Comparison of ENCODE assay signal across 9 cellular contexts in genomic region chr3:128076783-128077624, GRCh38. TPM values are rescaled to one million over a fixed set of nuclear protein-coding genes. Genes with fewer than 3 reads are reported as not detected.
A peak's percentile ranks its signal among the peaks of the same experiment; 100 is the strongest.
DNase-seq lines count a peak whose midpoint lies in the region; ATAC-seq and TF ChIP-seq lines count a peak whose summit lies in the region.
"Had no signal": no experiment of that assay in that cellular context is flagged by ENCODE, and none has a peak within 500 bp of the region (broad histone marks: within the 10 kb centered on the region; RNA-seq: fewer than 3 reads in every experiment).

No MANE protein-coding gene starts in this region.

- H3K27ac ChIP-seq in iPS DF 6.9 (ENCODE audit: low read length) (no peak overlapping the region), gastrocnemius medialis (peak overlapping the region in 1 of 4 donors; percentile 49)

- intact Hi-C loops in activated CD8-positive, alpha-beta T cell treated with anti-CD3 and anti-CD28 coated beads for 36 hours (cut with micrococcal nuclease) = no loop called here
- intact Hi-C loops in gastrocnemius medialis (cut with DNase I; ENCODE audit: low total_unique reads) = loop anchor here (5.0 kb wide), 1 partner anchor 45 kb away; the partner anchor contains the start of gene RUVBL1

- POLR2A ChIA-PET in activated CD8-positive, alpha-beta T cell treated with anti-CD3 and anti-CD28 coated beads for 36 hours (lab: Charles Lee) = interaction anchor here (1.0 to 1.6 kb wide), 3 partner anchors 10 to 24 kb away, joined by 3 to 5 read pairs (median 5); no protein-coding TSS in a partner anchor
- POLR2A ChIA-PET in activated CD8-positive, alpha-beta T cell treated with anti-CD3 and anti-CD28 coated beads, Interleukin-2, amount 10 ng/mL, durations not matched to agents 7 days and 5 days (lab: Charles Lee) = no interaction called here

- no peaks in the 10 kb centered on the region for H3K27me3 ChIP-seq in iPS DF 6.9 (ENCODE audit: control insufficient read depth, insufficient read depth, low read length)
- no peaks in the 10 kb centered on the region for H3K27me3 ChIP-seq in gastrocnemius medialis

- H3K36me3 ChIP-seq in iPS DF 6.9 (ENCODE audit: control insufficient read depth, insufficient read depth, low read length) (peaks cover 12% of the 10 kb centered on the region), gastrocnemius medialis (peaks cover 0 to 10% of the 10 kb centered on the region in 2 donors)

- CTCF ChIA-PET in activated CD8-positive, alpha-beta T cell treated with anti-CD3 and anti-CD28 coated beads for 36 hours (lab: Charles Lee) = interaction anchor here (0.8 to 2.1 kb wide), 8 partner anchors 10 to 530 kb away, joined by 3 to 9 read pairs (median 5); partner anchors contain the start of gene RUVBL1
- CTCF ChIA-PET in activated CD8-positive, alpha-beta T cell treated with anti-CD3 and anti-CD28 coated beads, Interleukin-2, amount 10 ng/mL, durations not matched to agents 7 days and 5 days (lab: Charles Lee) = interaction anchor here (0.8 to 2.5 kb wide), 9 partner anchors 10 to 57 kb away, joined by 3 to 18 read pairs (median 4); partner anchors contain the start of gene RUVBL1

- H3K9me3 ChIP-seq in iPS DF 6.9 (ENCODE audit: control insufficient read depth, insufficient read depth, low read length) = no peaks in the 10 kb centered on the region
- H3K9me3 ChIP-seq in gastrocnemius medialis = no peaks in the 10 kb centered on the region

- no peaks in the 10 kb centered on the region for H3K9me3 Mint-ChIP-seq in activated CD8-positive, alpha-beta T cell treated with anti-CD3 and anti-CD28 coated beads for 36 hours
- H3K9me3 Mint-ChIP-seq in activated CD8-positive, alpha-beta T cell treated with anti-CD3 and anti-CD28 coated beads, Interleukin-2, amount 10 ng/mL, durations not matched to agents 7 days and 5 days (ENCODE audit: insufficient read depth) = no peaks in the 10 kb centered on the region
- H3K9me3 Mint-ChIP-seq in activated naive CD8-positive, alpha-beta T cell treated with anti-CD3 and anti-CD28 coated beads, Interleukin-2, amount 50 U/mL, for 24 hours = no peaks in the 10 kb centered on the region

- TF ChIP-seq CTCF in activated CD8-positive, alpha-beta T cell treated with anti-CD3 and anti-CD28 coated beads for 36 hours (IDR thresholded peaks at IDR 0.05) = no peak
- TF ChIP-seq CTCF in gastrocnemius medialis (IDR thresholded peaks at IDR 0.05 in 4 of 5, conservative IDR thresholded peaks at IDR 0.05 in 1 of 5) (no peak), GM13976 (IDR thresholded peaks at IDR 0.05; ENCODE audit: borderline replicate concordance, control extremely low read depth, extremely low read depth, insufficient read depth, missing control alignments) (no peak)

- peak overlapping the region; percentile 31 for H3K4me3 Mint-ChIP-seq in activated CD8-positive, alpha-beta T cell treated with anti-CD3 and anti-CD28 coated beads for 36 hours
- H3K4me3 Mint-ChIP-seq in activated CD8-positive, alpha-beta T cell treated with anti-CD3 and anti-CD28 coated beads, Interleukin-2, amount 10 ng/mL, durations not matched to agents 7 days and 5 days = no peak overlapping the region
- H3K4me3 Mint-ChIP-seq in activated naive CD8-positive, alpha-beta T cell treated with anti-CD3 and anti-CD28 coated beads, Interleukin-2, amount 50 U/mL, for 24 hours = peak overlapping the region; percentile 48

- DNase-seq in activated CD8-positive, alpha-beta T cell treated with anti-CD3 and anti-CD28 coated beads for 36 hours = peak; percentile 51
- DNase-seq in activated CD8-positive, alpha-beta T cell treated with anti-CD3 and anti-CD28 coated beads, Interleukin-2, amount 10 ng/mL, durations not matched to agents 7 days and 5 days = no peak
- DNase-seq in activated naive CD8-positive, alpha-beta T cell treated with anti-CD3 and anti-CD28 coated beads, Interleukin-2, amount 50 U/mL, for 24 hours = peak; percentile 50
- DNase-seq in iPS DF 6.9 (ENCODE audit: low read depth, low spot score) = no peak
- DNase-seq in gastrocnemius medialis = no peak
- no peak for DNase-seq in GM13976 (ENCODE audit: low spot score)
- no peak for DNase-seq in HPDE6-E6E7 (ENCODE audit: extremely low spot score)
- DNase-seq: DND-41 had no signal

- H3K36me3 Mint-ChIP-seq in activated CD8-positive, alpha-beta T cell treated with anti-CD3 and anti-CD28 coated beads for 36 hours (ENCODE audit: low read depth) = peaks cover 24% of the 10 kb centered on the region
- peaks cover 20% of the 10 kb centered on the region for H3K36me3 Mint-ChIP-seq in activated CD8-positive, alpha-beta T cell treated with anti-CD3 and anti-CD28 coated beads, Interleukin-2, amount 10 ng/mL, durations not matched to agents 7 days and 5 days (ENCODE audit: low read depth)
- peaks cover 30% of the 10 kb centered on the region for H3K36me3 Mint-ChIP-seq in activated naive CD8-positive, alpha-beta T cell treated with anti-CD3 and anti-CD28 coated beads, Interleukin-2, amount 50 U/mL, for 24 hours (ENCODE audit: low read depth)

- peak; percentile 14 for ATAC-seq in activated CD8-positive, alpha-beta T cell treated with anti-CD3 and anti-CD28 coated beads for 36 hours
- ATAC-seq in activated CD8-positive, alpha-beta T cell treated with anti-CD3 and anti-CD28 coated beads, Interleukin-2, amount 10 ng/mL, durations not matched to agents 7 days and 5 days = no peak
- ATAC-seq in activated naive CD8-positive, alpha-beta T cell treated with anti-CD3 and anti-CD28 coated beads, Interleukin-2, amount 50 U/mL, for 24 hours = peak; percentile 11
- ATAC-seq in gastrocnemius medialis (no peak), GM19328 (IDR thresholded peaks at IDR 0.05; ENCODE audit: unreplicated experiment) (no peak)

- WGBS in iPS DF 6.9 (ENCODE audit: insufficient coverage, insufficient read length) = no CpG with 5 or more reads among the region's 72 CpGs

- in situ Hi-C loops in gastrocnemius medialis (cut with MboI; ENCODE audit: low sequenced_read_pairs in 4 of 4) = loop anchor here in 3 of 4 donors (25.0 kb wide), 2 partner anchors 410 to 535 kb away; partner anchors contain the start of gene GATA2 (in 1 of the 3)
- in situ Hi-C loops in GM13976 (cut with MboI; ENCODE audit: low sequenced_read_pairs, unreplicated experiment) = no loop called here

- H3K4me1 Mint-ChIP-seq in activated CD8-positive, alpha-beta T cell treated with anti-CD3 and anti-CD28 coated beads for 36 hours (ENCODE audit: low read depth) = peaks cover 17% of the 10 kb centered on the region
- peaks cover 20% of the 10 kb centered on the region for H3K4me1 Mint-ChIP-seq in activated CD8-positive, alpha-beta T cell treated with anti-CD3 and anti-CD28 coated beads, Interleukin-2, amount 10 ng/mL, durations not matched to agents 7 days and 5 days (ENCODE audit: low read depth)
- H3K4me1 Mint-ChIP-seq in activated naive CD8-positive, alpha-beta T cell treated with anti-CD3 and anti-CD28 coated beads, Interleukin-2, amount 50 U/mL, for 24 hours = peaks cover 20% of the 10 kb centered on the region

- peaks cover 3% of the 10 kb centered on the region; the same call in 1 of the 2 replicates for H3K4me1 ChIP-seq in iPS DF 6.9 (ENCODE audit: control insufficient read depth, insufficient read depth, low read length)
- H3K4me1 ChIP-seq in gastrocnemius medialis = peaks cover 14 to 24% of the 10 kb centered on the region in 2 donors

- no peaks in the 10 kb centered on the region for H3K27me3 Mint-ChIP-seq in activated CD8-positive, alpha-beta T cell treated with anti-CD3 and anti-CD28 coated beads for 36 hours
- H3K27me3 Mint-ChIP-seq in activated CD8-positive, alpha-beta T cell treated with anti-CD3 and anti-CD28 coated beads, Interleukin-2, amount 10 ng/mL, durations not matched to agents 7 days and 5 days (ENCODE audit: low read depth) = no peaks in the 10 kb centered on the region
- H3K27me3 Mint-ChIP-seq in activated naive CD8-positive, alpha-beta T cell treated with anti-CD3 and anti-CD28 coated beads, Interleukin-2, amount 50 U/mL, for 24 hours = no peaks in the 10 kb centered on the region

- peak in 1 of 2 donors; percentile 28 for TF ChIP-seq POLR2A in gastrocnemius medialis (IDR thresholded peaks at IDR 0.05)

- no peak overlapping the region for H3K27ac Mint-ChIP-seq in activated CD8-positive, alpha-beta T cell treated with anti-CD3 and anti-CD28 coated beads for 36 hours
- H3K27ac Mint-ChIP-seq in activated CD8-positive, alpha-beta T cell treated with anti-CD3 and anti-CD28 coated beads, Interleukin-2, amount 10 ng/mL, durations not matched to agents 7 days and 5 days = no peak overlapping the region
- no peak overlapping the region for H3K27ac Mint-ChIP-seq in activated naive CD8-positive, alpha-beta T cell treated with anti-CD3 and anti-CD28 coated beads, Interleukin-2, amount 50 U/mL, for 24 hours

- peak overlapping the region; percentile 23; the same call in 1 of the 2 replicates for H3K4me3 ChIP-seq in iPS DF 6.9 (ENCODE audit: low read length)
- H3K4me3 ChIP-seq in gastrocnemius medialis = peak overlapping the region; percentile 58 to 79 (median 60)

RNA-seq across cellular contexts. Expression of gene SEC61A1, which starts 24.8 kb away (rescaled TPM):
- 100 to 1,000 TPM; 107 to 116 TPM for total RNA-seq in activated CD8-positive, alpha-beta T cell treated with anti-CD3 and anti-CD28 coated beads for 36 hours
- total RNA-seq in activated CD8-positive, alpha-beta T cell treated with anti-CD3 and anti-CD28 coated beads, Interleukin-2, amount 10 ng/mL, durations not matched to agents 7 days and 5 days = 100 to 1,000 TPM; 146 to 148 TPM
- total RNA-seq in gastrocnemius medialis = 100 to 1,000 TPM in 2 of 4 donors, 10 to 100 TPM in 2; 81.6 to 135 (median 106) TPM

RNA-seq across cellular contexts. Expression of gene RUVBL1, which starts 46.6 kb away (rescaled TPM):
- total RNA-seq in activated CD8-positive, alpha-beta T cell treated with anti-CD3 and anti-CD28 coated beads for 36 hours = 10 to 100 TPM; 99.0 to 99.5 TPM
- total RNA-seq in activated CD8-positive, alpha-beta T cell treated with anti-CD3 and anti-CD28 coated beads, Interleukin-2, amount 10 ng/mL, durations not matched to agents 7 days and 5 days = 10 to 100 TPM; 57.3 to 57.4 TPM
- total RNA-seq in gastrocnemius medialis = 10 to 100 TPM; 12.1 to 26.3 (median 21.4) TPM

Comparison
In these comparisons a context has a peak if more than half of its experiments do, and no peak if none do; other contexts are left out.
1. ATAC-seq: peak in activated CD8-positive, alpha-beta T cell treated with anti-CD3 and anti-CD28 coated beads for 36 hours (single experiment) and activated naive CD8-positive, alpha-beta T cell treated with anti-CD3 and anti-CD28 coated beads, Interleukin-2, amount 50 U/mL, for 24 hours (single experiment); none in activated CD8-positive, alpha-beta T cell treated with anti-CD3 and anti-CD28 coated beads, Interleukin-2, amount 10 ng/mL, durations not matched to agents 7 days and 5 days (single experiment), gastrocnemius medialis (0 of 2) and GM19328 (single experiment).
2. DNase-seq: peak in activated CD8-positive, alpha-beta T cell treated with anti-CD3 and anti-CD28 coated beads for 36 hours (single experiment) and activated naive CD8-positive, alpha-beta T cell treated with anti-CD3 and anti-CD28 coated beads, Interleukin-2, amount 50 U/mL, for 24 hours (single experiment); none in activated CD8-positive, alpha-beta T cell treated with anti-CD3 and anti-CD28 coated beads, Interleukin-2, amount 10 ng/mL, durations not matched to agents 7 days and 5 days (single experiment), iPS DF 6.9 (single experiment), gastrocnemius medialis (0 of 2), GM13976 (single experiment) and HPDE6-E6E7 (single experiment).